ENCODE assay signal across 8 cellular contexts in genomic region chr13:49540552-49540951, GRCh38.
DNase-seq lines count a peak whose midpoint lies in the region; ATAC-seq and TF ChIP-seq lines count a peak whose summit lies in the region.
"Had no signal": no experiment of that assay in that cellular context is flagged by ENCODE, and none has a peak within 500 bp of the region (broad histone marks: within the 10 kb centered on the region; RNA-seq: fewer than 3 reads in every experiment).

No MANE protein-coding gene starts in this region.

- H3K4me1 Mint-ChIP-seq in nephron progenitor cell = peaks cover 18% of the 10 kb centered on the region

- H3F3A ChIP-seq in Loucy (ENCODE audit: low read depth) = no peaks in the 10 kb centered on the region

- no peaks in the 10 kb centered on the region for H3K9me3 Mint-ChIP-seq in nephron progenitor cell

- no peak overlapping the region for H3K4me3 ChIP-seq in Loucy (ENCODE audit: low read length, poor library complexity, severe bottlenecking)

- H3K27me3 ChIP-seq in Loucy (ENCODE audit: insufficient read depth, low read length, poor library complexity, severe bottlenecking) = no peaks in the 10 kb centered on the region

- peak overlapping the region; percentile 4 for H3K27ac ChIP-seq in caudate nucleus (ENCODE audit: low read depth, low read length)

- peaks cover 9% of the 10 kb centered on the region for H3K4me1 ChIP-seq in Loucy (ENCODE audit: insufficient read depth, low read length, poor library complexity, severe bottlenecking)

- H3K4me3 Mint-ChIP-seq in nephron progenitor cell = no peak overlapping the region

- H3K36me3 ChIP-seq in Loucy (ENCODE audit: insufficient read depth, low read length) = peaks cover 10% of the 10 kb centered on the region

- H3K9ac ChIP-seq in Loucy (ENCODE audit: low read depth, low read length, poor library complexity, severe bottlenecking) = no peak overlapping the region

- H3K4me2 ChIP-seq in Loucy (ENCODE audit: low read depth, low read length, poor library complexity, severe bottlenecking) = no peak overlapping the region

- TF ChIP-seq CTCF in Loucy (conservative IDR thresholded peaks at IDR 0.05; ENCODE audit: low read length) = no peak
- no peak for TF ChIP-seq CTCF in nephron progenitor cell (IDR thresholded peaks at IDR 0.05)

- no peak for DNase-seq in caudate nucleus (lab: John Stamatoyannopoulos, UW)
- DNase-seq in nephron progenitor cell = no peak
- DNase-seq in SIG-M5 (lab: John Stamatoyannopoulos, UW) = no peak
- DNase-seq in dedifferentiated amniotic fluid mesenchymal stem cell (ENCODE audit: extremely low spot score) = no peak
- no peak for DNase-seq in effector CD8-positive, alpha-beta T cell (lab: John Stamatoyannopoulos, UW)
- DNase-seq: NCI-H345 had no signal

- H3K27me3 Mint-ChIP-seq in nephron progenitor cell (ENCODE audit: low read depth, poor library complexity) = no peaks in the 10 kb centered on the region

- H3K9me3 ChIP-seq in Loucy (ENCODE audit: insufficient read depth, low read depth, low read length) = no peaks in the 10 kb centered on the region

- peak overlapping the region; percentile 7; the same call in 1 of the 2 replicates for H2AFZ ChIP-seq in Loucy (ENCODE audit: low read length)

- no peaks in the 10 kb centered on the region for H3K9me2 ChIP-seq in Loucy (replicated peaks; ENCODE audit: low read depth, low read length)

- peak; percentile 44 for ATAC-seq in GM18907 (IDR thresholded peaks at IDR 0.05; ENCODE audit: unreplicated experiment)

- H3K79me2 ChIP-seq in Loucy (ENCODE audit: insufficient read depth, low read length) = no peaks in the 10 kb centered on the region

- peak overlapping the region; percentile 95 for H3K27ac Mint-ChIP-seq in nephron progenitor cell

- peaks cover 60% of the 10 kb centered on the region for H3K36me3 Mint-ChIP-seq in nephron progenitor cell (ENCODE audit: low read depth)

- H4K20me1 ChIP-seq in Loucy (ENCODE audit: insufficient read depth, low read length, poor library complexity, severe bottlenecking) = no peaks in the 10 kb centered on the region
